Comparison of ENCODE assay signal across 8 cellular contexts in genomic region chr1:153880962-153881361, GRCh38. TPM values are rescaled to one million over a fixed set of nuclear protein-coding genes. Genes with fewer than 3 reads are reported as not detected.
DNase-seq lines count a peak whose midpoint lies in the region; ATAC-seq, FAIRE-seq and TF ChIP-seq lines count a peak whose summit lies in the region.

No MANE protein-coding gene starts in this region.

- H3K4me3 Mint-ChIP-seq in activated B cell treated with CpG ODN at 0.5 μM for 24 hours, result no peak overlapping the region
- H3K4me3 Mint-ChIP-seq in naive thymus-derived CD4-positive, alpha-beta T cell, result no peak overlapping the region
- no peak overlapping the region for H3K4me3 Mint-ChIP-seq in type B pancreatic cell

- no peaks in the 10 kb centered on the region for H3K9me3 ChIP-seq in fibroblast of lung (ENCODE audit: control insufficient read depth, insufficient read depth, low read depth, low read length)
- H3K9me3 ChIP-seq in naive thymus-derived CD4-positive, alpha-beta T cell (ENCODE audit: control insufficient read depth in 2 of 3, low read length in 3 of 3), result no peaks in the 10 kb centered on the region

- CTCF ChIA-PET in activated B cell treated with CpG ODN at 0.5 μM for 24 hours (lab: Charles Lee), result no interaction called here
- CTCF ChIA-PET in naive thymus-derived CD4-positive, alpha-beta T cell (lab: Charles Lee), result no interaction called here

- DNase-seq in COLO829 (ENCODE audit: low spot score), result peak; percentile 93
- peak; percentile 100 for DNase-seq in NCI-H1694 treated with DMSO at 0.1 percent for 48 hours (lab: John Stamatoyannopoulos, UW)
- DNase-seq in activated B cell treated with CpG ODN at 0.5 μM for 24 hours, result no peak
- DNase-seq in fibroblast of lung (ENCODE audit: low read depth in 2 of 2), result peak; percentile 94 to 97
- DNase-seq in naive thymus-derived CD4-positive, alpha-beta T cell, result peak in 8 of 9 donors; percentile 12 to 62 (median 38)
- peak; percentile 89 for DNase-seq in type B pancreatic cell (ENCODE audit: extremely low spot score, unreplicated experiment)
- DNase-seq in GM12892 (ENCODE audit: insufficient read length), result no peak

- no peak for FAIRE-seq in GM12892 (lab: Jason Lieb, UNC)

- H3K9ac ChIP-seq in fibroblast of lung (ENCODE audit: insufficient read depth, low read length), result no peak overlapping the region

- H3K4me1 Mint-ChIP-seq in activated B cell treated with CpG ODN at 0.5 μM for 24 hours (peaks cover 27% of the 10 kb centered on the region), type B pancreatic cell (ENCODE audit: unreplicated experiment) (peaks cover 9% of the 10 kb centered on the region)
- peaks cover 13 to 42% (median 32%) of the 10 kb centered on the region in 7 donors for H3K4me1 Mint-ChIP-seq in naive thymus-derived CD4-positive, alpha-beta T cell

- H3K9me3 Mint-ChIP-seq in activated B cell treated with CpG ODN at 0.5 μM for 24 hours (no peaks in the 10 kb centered on the region), type B pancreatic cell (no peaks in the 10 kb centered on the region)
- no peaks in the 10 kb centered on the region for H3K9me3 Mint-ChIP-seq in naive thymus-derived CD4-positive, alpha-beta T cell

- peaks cover 7% of the 10 kb centered on the region for H3K4me1 ChIP-seq in fibroblast of lung (ENCODE audit: control insufficient read depth, extremely low read depth, insufficient read depth, low read length)
- H3K4me1 ChIP-seq in naive thymus-derived CD4-positive, alpha-beta T cell (ENCODE audit: control insufficient read depth in 2 of 2, insufficient read depth in 2 of 2, low read length in 2 of 2), result peaks cover 17 to 34% of the 10 kb centered on the region in 2 donors

- TF ChIP-seq POLR2A in GM12892 (IDR thresholded peaks at IDR 0.05; ENCODE audit: low read depth, low read length), result no peak

- no peak for TF ChIP-seq CTCF in activated B cell treated with CpG ODN at 0.5 μM for 24 hours (IDR thresholded peaks at IDR 0.05)
- TF ChIP-seq CTCF in fibroblast of lung (conservative IDR thresholded peaks at IDR 0.05 in 1 of 2, IDR thresholded peaks at IDR 0.05 in 1 of 2; ENCODE audit: low read depth in 1 of 2, low read length in 2 of 2), result no peak
- no peak for TF ChIP-seq CTCF in type B pancreatic cell (conservative IDR thresholded peaks at IDR 0.05)

- H3K4me2 ChIP-seq in fibroblast of lung (ENCODE audit: extremely low read depth, insufficient read depth, low read length), result peak overlapping the region; percentile 80

- H3K27me3 Mint-ChIP-seq in activated B cell treated with CpG ODN at 0.5 μM for 24 hours, result no peaks in the 10 kb centered on the region
- H3K27me3 Mint-ChIP-seq in naive thymus-derived CD4-positive, alpha-beta T cell, result no peaks in the 10 kb centered on the region
- no peaks in the 10 kb centered on the region for H3K27me3 Mint-ChIP-seq in type B pancreatic cell

- no peak overlapping the region for H2AFZ ChIP-seq in fibroblast of lung (ENCODE audit: low read length)

- H3K79me2 ChIP-seq in fibroblast of lung (ENCODE audit: control insufficient read depth, insufficient read depth, low read length), result peaks cover 16% of the 10 kb centered on the region

- H3K27ac Mint-ChIP-seq in activated B cell treated with CpG ODN at 0.5 μM for 24 hours (no peak overlapping the region), type B pancreatic cell (no peak overlapping the region)
- H3K27ac Mint-ChIP-seq in naive thymus-derived CD4-positive, alpha-beta T cell, result no peak overlapping the region

- H3K36me3 Mint-ChIP-seq in activated B cell treated with CpG ODN at 0.5 μM for 24 hours (ENCODE audit: low read depth) (peaks cover 15% of the 10 kb centered on the region), type B pancreatic cell (peaks cover 9% of the 10 kb centered on the region)
- H3K36me3 Mint-ChIP-seq in naive thymus-derived CD4-positive, alpha-beta T cell, result peaks cover 0 to 5% (median 3%) of the 10 kb centered on the region in 5 donors

- H4K20me1 ChIP-seq in fibroblast of lung (ENCODE audit: control insufficient read depth, extremely low read depth, insufficient read depth, low read length), result no peaks in the 10 kb centered on the region

- intact Hi-C loops in activated B cell treated with CpG ODN at 0.5 μM for 24 hours (cut with micrococcal nuclease), result loop anchor here (5.0 kb wide), 2 partner anchors 34 to 41 kb away; partner anchors contain the start of gene GATAD2B
- intact Hi-C loops in naive thymus-derived CD4-positive, alpha-beta T cell (cut with micrococcal nuclease), result no loop called here

- ATAC-seq in activated B cell treated with CpG ODN at 0.5 μM for 24 hours (ENCODE audit: low read depth) (peak; percentile 62), GM21367 (IDR thresholded peaks at IDR 0.05; ENCODE audit: unreplicated experiment) (no peak)
- ATAC-seq in naive thymus-derived CD4-positive, alpha-beta T cell, result peak; percentile 83

- H3K27ac ChIP-seq in fibroblast of lung (ENCODE audit: insufficient read depth, low read length), result peak overlapping the region; percentile 70
- H3K27ac ChIP-seq in naive thymus-derived CD4-positive, alpha-beta T cell (ENCODE audit: low read depth, low read length), result no peak overlapping the region

- no peaks in the 10 kb centered on the region for H3K27me3 ChIP-seq in fibroblast of lung (ENCODE audit: control insufficient read depth, insufficient read depth, low read length)
- H3K27me3 ChIP-seq in naive thymus-derived CD4-positive, alpha-beta T cell (ENCODE audit: control insufficient read depth in 2 of 2, insufficient read depth in 2 of 2, low read length in 2 of 2), result no peaks in the 10 kb centered on the region

- H3K36me3 ChIP-seq in fibroblast of lung (ENCODE audit: control insufficient read depth, insufficient read depth, low read length), result no peaks in the 10 kb centered on the region
- no peaks in the 10 kb centered on the region for H3K36me3 ChIP-seq in naive thymus-derived CD4-positive, alpha-beta T cell (ENCODE audit: control insufficient read depth in 2 of 3, insufficient read depth in 3 of 3, low read length in 3 of 3)

- H3K4me3 ChIP-seq in fibroblast of lung (replicated peaks in 1 of 4; ENCODE audit: control extremely low read depth in 1 of 4, insufficient read depth in 1 of 4, low read depth in 3 of 4, low read length in 4 of 4), result peak overlapping the region; percentile 29 to 68 (median 46)
- no peak overlapping the region for H3K4me3 ChIP-seq in naive thymus-derived CD4-positive, alpha-beta T cell (ENCODE audit: low read length)

- POLR2A ChIA-PET in activated B cell treated with CpG ODN at 0.5 μM for 24 hours (lab: Charles Lee), result interaction anchor here (0.5 to 2.3 kb wide), 3 partner anchors 42 to 109 kb away, joined by 3 to 11 read pairs (median 9); partner anchors contain the start of gene DENND4B
- POLR2A ChIA-PET in naive thymus-derived CD4-positive, alpha-beta T cell (lab: Charles Lee), result interaction anchor here (1.1 to 1.5 kb wide), 2 partner anchors 42 to 110 kb away, joined by 3 to 7 read pairs; partner anchors contain the start of genes GATAD2B and RPS27

RNA-seq across cellular contexts. Expression of gene GATAD2B, which starts 41.8 kb away (rescaled TPM):
- total RNA-seq in activated B cell treated with CpG ODN at 0.5 μM for 24 hours (78.4 and 86.3 TPM in 2 replicates), fibroblast of lung (3.3 and 4.8 TPM in 2 replicates), type B pancreatic cell (ENCODE audit: low replicate concordance) (39.0 and 51.4 TPM in 2 replicates)
- polyA plus RNA-seq in fibroblast of lung, result 5.2 and 6.9 TPM in 2 replicates
- polyA plus RNA-seq in fibroblast of lung (2012), result 8.5 and 9.0 TPM in 2 replicates
- 51.6 and 63.9 TPM in 2 replicates for polyA minus RNA-seq in fibroblast of lung (ENCODE audit: low replicate concordance)
- 100 to 1,000 TPM in 1 of 5 experiments, 10 to 100 TPM in 4; 67.3 to 102 (median 75.5) TPM for total RNA-seq in naive thymus-derived CD4-positive, alpha-beta T cell
- polyA plus RNA-seq in naive thymus-derived CD4-positive, alpha-beta T cell, result 1 to 10 TPM; 4.8 to 5.3 TPM
- 16.1 TPM for polyA plus RNA-seq in GM12892 (2012; ENCODE audit: missing spikeins)

Comparison
In these comparisons a context has a peak if more than half of its experiments do, and no peak if none do; other contexts are left out.
1. DNase-seq: peak in COLO829 (single experiment), NCI-H1694 treated with DMSO at 0.1 percent for 48 hours (single experiment), fibroblast of lung (2 of 2), naive thymus-derived CD4-positive, alpha-beta T cell (8 of 9) and type B pancreatic cell (single experiment); none in activated B cell treated with CpG ODN at 0.5 μM for 24 hours (single experiment) and GM12892 (single experiment).